In the genomic region with DNA sequence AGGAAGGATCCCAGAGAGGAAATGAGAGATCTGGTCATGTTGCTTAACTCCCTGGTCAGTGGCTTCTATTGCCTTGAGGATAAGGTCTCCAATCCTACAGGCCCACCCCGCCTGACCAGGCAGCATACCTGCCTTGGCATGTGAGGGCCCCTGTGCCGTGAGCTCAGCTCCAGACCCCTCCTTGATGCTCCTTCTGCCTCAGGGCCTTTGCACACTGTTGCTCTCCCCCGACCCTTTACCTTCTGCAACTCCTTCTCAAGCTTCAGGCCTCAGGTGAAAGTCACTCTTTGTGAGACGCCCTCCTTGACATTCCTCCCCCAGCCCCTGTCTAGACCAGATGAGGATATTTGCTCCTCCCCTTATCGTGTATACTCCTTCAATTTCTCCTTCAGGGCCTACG, we compare ENCODE assay signal across 37 cellular contexts.
"Had no signal": no experiment of that assay in that cellular context is flagged by ENCODE, and none has a peak within 500 bp of the region (broad histone marks: within the 10 kb centered on the region; RNA-seq: fewer than 3 reads in every experiment).

No MANE protein-coding gene starts in this region.

- DNase-seq: activated CD4-positive, alpha-beta memory T cell treated with anti-CD3 and anti-CD28 coated beads, Interleukin-2, amount 10 ng/mL, durations not matched to agents 7 days and 5 days; activated CD4-positive, alpha-beta T cell treated with anti-CD3 and anti-CD28 coated beads for 1 hour; activated CD4-positive, alpha-beta T cell treated with anti-CD3 and anti-CD28 coated beads for 36 hours; activated CD4-positive, alpha-beta T cell treated with anti-CD3 and anti-CD28 coated beads for 48 hours; activated CD4-positive, alpha-beta T cell treated with anti-CD3 and anti-CD28 coated beads, Interleukin-2, amount 10 ng/mL, durations not matched to agents 7 days and 5 days; activated CD4-positive, alpha-beta T cell treated with anti-CD3 and anti-CD28 coated beads, Interleukin-2, amount 50 U/mL, for 48 hours; activated CD4-positive, CD25-positive, alpha-beta regulatory T cell; activated CD8-positive, alpha-beta memory T cell treated with anti-CD3 and anti-CD28 coated beads for 24 hours; activated CD8-positive, alpha-beta memory T cell treated with anti-CD3 and anti-CD28 coated beads, Interleukin-2, amount 10 ng/mL, durations not matched to agents 7 days and 5 days; activated CD8-positive, alpha-beta memory T cell treated with anti-CD3 and anti-CD28 coated beads, Interleukin-2, amount 50 U/mL, for 48 hours; activated CD8-positive, alpha-beta T cell treated with anti-CD3 and anti-CD28 coated beads, Interleukin-2, amount 10 ng/mL, durations not matched to agents 7 days and 5 days; activated effector memory CD4-positive, alpha-beta T cell treated with Interleukin-2 at 50 U/mL for 16 hours; activated gamma-delta T cell; activated naive CD4-positive, alpha-beta T cell treated with anti-CD3 and anti-CD28 coated beads, Interleukin-2, amount 10 ng/mL, durations not matched to agents 7 days and 5 days; activated naive CD4-positive, alpha-beta T cell treated with Interleukin-2 at 50 U/mL for 16 hours; activated naive CD8-positive, alpha-beta T cell treated with anti-CD3 and anti-CD28 coated beads for 36 hours; activated T-cell treated with anti-CD3 and anti-CD28 coated beads, Interleukin-2, amount 50 U/mL, for 24 hours; activated T-cell treated with anti-CD3 and anti-CD28 coated beads, Interleukin-2, amount 50 U/mL, for 48 hours; adrenal gland; amniotic stem cell; anterior cingulate cortex; caudate nucleus; cerebellar nuclear complex; T-helper 1 cell; T-helper 2 cell; T-helper 9 cell; WERI-Rb-1 had no signal

- ATAC-seq: activated CD4-positive, alpha-beta T cell treated with anti-CD3 and anti-CD28 coated beads for 36 hours; activated CD4-positive, CD25-positive, alpha-beta regulatory T cell treated with anti-CD3 and anti-CD28 coated beads, Interleukin-2, amount 50 U/mL, for 24 hours; activated CD8-positive, alpha-beta memory T cell treated with anti-CD3 and anti-CD28 coated beads, Interleukin-2, amount 10 ng/mL, durations not matched to agents 7 days and 5 days; activated CD8-positive, alpha-beta T cell treated with anti-CD3 and anti-CD28 coated beads, Interleukin-2, amount 10 ng/mL, durations not matched to agents 7 days and 5 days; activated naive CD4-positive, alpha-beta T cell treated with anti-CD3 and anti-CD28 coated beads, Interleukin-2, amount 50 U/mL, for 72 hours; WTC11 had no signal

- H3K9me3 ChIP-seq: adrenal gland, ascending aorta had no signal

- H3K4me3 Mint-ChIP-seq: activated CD4-positive, alpha-beta memory T cell treated with anti-CD3 and anti-CD28 coated beads, Interleukin-2, amount 10 ng/mL, durations not matched to agents 7 days and 5 days; activated CD4-positive, alpha-beta T cell treated with anti-CD3 and anti-CD28 coated beads for 36 hours; activated CD4-positive, alpha-beta T cell treated with anti-CD3 and anti-CD28 coated beads, Interleukin-2, amount 10 ng/mL, durations not matched to agents 7 days and 5 days; activated CD8-positive, alpha-beta memory T cell treated with anti-CD3 and anti-CD28 coated beads, Interleukin-2, amount 10 ng/mL, durations not matched to agents 7 days and 5 days; activated CD8-positive, alpha-beta T cell treated with anti-CD3 and anti-CD28 coated beads, Interleukin-2, amount 10 ng/mL, durations not matched to agents 7 days and 5 days; activated naive CD4-positive, alpha-beta T cell treated with anti-CD3 and anti-CD28 coated beads, Interleukin-2, amount 10 ng/mL, durations not matched to agents 7 days and 5 days; activated naive CD8-positive, alpha-beta T cell treated with anti-CD3 and anti-CD28 coated beads for 36 hours; activated T-cell treated with anti-CD3 and anti-CD28 coated beads, Interleukin-2, amount 50 U/mL, for 24 hours; brain; central memory CD8-positive, alpha-beta T cell; T-helper 1 cell treated with Interleukin-12 subunit alpha and Interleukin-12 subunit beta and Interleukin-4 antibody, amounts not matched to agents 30 μg/mL and 1 μg/mL, for 36 hours; T-helper 2 cell treated with Interferon-gamma antibody and Interleukin-4, amounts not matched to agents 5 μg/mL and 100 μg/mL, for 36 hours; WTC11 had no signal

- H3K4me3 ChIP-seq: adrenal gland, ascending aorta, cardiac muscle cell had no signal

- H3K27me3 Mint-ChIP-seq: activated CD4-positive, alpha-beta T cell treated with anti-CD3 and anti-CD28 coated beads, Interleukin-2, amount 10 ng/mL, durations not matched to agents 7 days and 5 days had no signal

- H3K9me3 Mint-ChIP-seq: activated CD4-positive, alpha-beta memory T cell treated with anti-CD3 and anti-CD28 coated beads, Interleukin-2, amount 10 ng/mL, durations not matched to agents 7 days and 5 days; activated CD4-positive, alpha-beta T cell treated with anti-CD3 and anti-CD28 coated beads, Interleukin-2, amount 10 ng/mL, durations not matched to agents 7 days and 5 days; activated naive CD4-positive, alpha-beta T cell treated with anti-CD3 and anti-CD28 coated beads, Interleukin-2, amount 10 ng/mL, durations not matched to agents 7 days and 5 days; activated naive CD4-positive, alpha-beta T cell treated with anti-CD3 and anti-CD28 coated beads, Interleukin-2, amount 50 U/mL, for 72 hours; activated naive CD8-positive, alpha-beta T cell treated with anti-CD3 and anti-CD28 coated beads for 36 hours; activated T-cell treated with anti-CD3 and anti-CD28 coated beads, Interleukin-2, amount 50 U/mL, for 24 hours; activated T-helper 2 cell treated with anti-CD3 and anti-CD28 coated beads, Interferon-gamma antibody, Interleukin-2, Interleukin-4, amounts not matched to agents 10 μg/mL and 5 μg/mL and 100 μg/mL, durations not matched to agents 14 hours and 24 hours and 36 hours; central memory CD8-positive, alpha-beta T cell; T-helper 1 cell treated with Interleukin-12 subunit alpha and Interleukin-12 subunit beta and Interleukin-4 antibody, amounts not matched to agents 30 μg/mL and 1 μg/mL, for 36 hours; T-helper 2 cell treated with Interferon-gamma antibody and Interleukin-4, amounts not matched to agents 5 μg/mL and 100 μg/mL, for 36 hours had no signal

- H3K36me3 ChIP-seq: adrenal gland, ascending aorta, cardiac muscle cell, WERI-Rb-1 had no signal

- H3K36me3 Mint-ChIP-seq: activated CD8-positive, alpha-beta memory T cell treated with anti-CD3 and anti-CD28 coated beads, Interleukin-2, amount 10 ng/mL, durations not matched to agents 7 days and 5 days; activated naive CD4-positive, alpha-beta T cell treated with anti-CD3 and anti-CD28 coated beads, Interleukin-2, amount 10 ng/mL, durations not matched to agents 7 days and 5 days; activated naive CD4-positive, alpha-beta T cell treated with anti-CD3 and anti-CD28 coated beads, Interleukin-2, amount 50 U/mL, for 72 hours; activated naive CD8-positive, alpha-beta T cell treated with anti-CD3 and anti-CD28 coated beads for 36 hours; brain; WTC11 had no signal

- H3K27me3 ChIP-seq: ascending aorta, cardiac muscle cell had no signal

- H3K27ac Mint-ChIP-seq: activated CD4-positive, alpha-beta memory T cell treated with anti-CD3 and anti-CD28 coated beads, Interleukin-2, amount 10 ng/mL, durations not matched to agents 7 days and 5 days; activated CD4-positive, alpha-beta T cell treated with anti-CD3 and anti-CD28 coated beads for 36 hours; activated CD4-positive, alpha-beta T cell treated with anti-CD3 and anti-CD28 coated beads, Interleukin-2, amount 10 ng/mL, durations not matched to agents 7 days and 5 days; activated CD8-positive, alpha-beta memory T cell treated with anti-CD3 and anti-CD28 coated beads, Interleukin-2, amount 10 ng/mL, durations not matched to agents 7 days and 5 days; activated CD8-positive, alpha-beta T cell treated with anti-CD3 and anti-CD28 coated beads, Interleukin-2, amount 10 ng/mL, durations not matched to agents 7 days and 5 days; activated naive CD4-positive, alpha-beta T cell treated with anti-CD3 and anti-CD28 coated beads, Interleukin-2, amount 10 ng/mL, durations not matched to agents 7 days and 5 days; activated naive CD4-positive, alpha-beta T cell treated with anti-CD3 and anti-CD28 coated beads, Interleukin-2, amount 50 U/mL, for 72 hours; activated naive CD8-positive, alpha-beta T cell treated with anti-CD3 and anti-CD28 coated beads for 36 hours; activated T-cell treated with anti-CD3 and anti-CD28 coated beads, Interleukin-2, amount 50 U/mL, for 24 hours; activated T-helper 2 cell treated with anti-CD3 and anti-CD28 coated beads, Interferon-gamma antibody, Interleukin-2, Interleukin-4, amounts not matched to agents 10 μg/mL and 5 μg/mL and 100 μg/mL, durations not matched to agents 14 hours and 24 hours and 36 hours; brain; T-helper 1 cell treated with Interleukin-12 subunit alpha and Interleukin-12 subunit beta and Interleukin-4 antibody, amounts not matched to agents 30 μg/mL and 1 μg/mL, for 36 hours; T-helper 2 cell treated with Interferon-gamma antibody and Interleukin-4, amounts not matched to agents 5 μg/mL and 100 μg/mL, for 36 hours; WTC11 had no signal

- H3K4me1 Mint-ChIP-seq: activated CD4-positive, alpha-beta memory T cell treated with anti-CD3 and anti-CD28 coated beads, Interleukin-2, amount 10 ng/mL, durations not matched to agents 7 days and 5 days; activated CD4-positive, alpha-beta T cell treated with anti-CD3 and anti-CD28 coated beads for 36 hours; activated CD4-positive, alpha-beta T cell treated with anti-CD3 and anti-CD28 coated beads, Interleukin-2, amount 10 ng/mL, durations not matched to agents 7 days and 5 days; activated CD8-positive, alpha-beta memory T cell treated with anti-CD3 and anti-CD28 coated beads, Interleukin-2, amount 10 ng/mL, durations not matched to agents 7 days and 5 days; activated naive CD4-positive, alpha-beta T cell treated with anti-CD3 and anti-CD28 coated beads, Interleukin-2, amount 10 ng/mL, durations not matched to agents 7 days and 5 days; activated naive CD8-positive, alpha-beta T cell treated with anti-CD3 and anti-CD28 coated beads for 36 hours; brain; central memory CD8-positive, alpha-beta T cell; WTC11 had no signal

- H3K27ac ChIP-seq: adrenal gland, ascending aorta, cardiac muscle cell, WERI-Rb-1 had no signal

- H3K4me1 ChIP-seq: adrenal gland, ascending aorta had no signal
